ENCODE assay signal across 15 cellular contexts in genomic region chr4:28082686-28083390, GRCh38.
DNase-seq lines count a peak whose midpoint lies in the region; ATAC-seq and TF ChIP-seq lines count a peak whose summit lies in the region.
"Had no signal": no experiment of that assay in that cellular context is flagged by ENCODE, and none has a peak within 500 bp of the region (broad histone marks: within the 10 kb centered on the region; RNA-seq: fewer than 3 reads in every experiment).

No MANE protein-coding gene starts in this region.

- DNase-seq in IMR-90 = peak; percentile 19
- peak; percentile 21 for DNase-seq in mammary epithelial cell
- peak; percentile 5 for DNase-seq in iris pigment epithelial cell (ENCODE audit: low read depth)
- no peak for DNase-seq in HUDEP-2 (lab: John Stamatoyannopoulos, UW; ENCODE audit: unreplicated experiment in 76 of 76)
- DNase-seq in MV-4-11 (lab: John Stamatoyannopoulos, UW) = no peak
- no peak for DNase-seq in GM23248
- DNase-seq: BE2C; CD4-positive, alpha-beta T cell; HCEC 1CT; NCI-H1436 treated with DMSO at 0.1 percent for 48 hours; NCI-H2081 treated with DMSO at 0.1 percent for 48 hours; NCI-H524; Right ventricle myocardium superior had no signal

- H4K20me1 ChIP-seq in IMR-90 (ENCODE audit: insufficient read depth, low read length) (no peaks in the 10 kb centered on the region), mammary epithelial cell (ENCODE audit: insufficient read depth, low read length) (no peaks in the 10 kb centered on the region), GM23248 (ENCODE audit: insufficient read depth) (no peaks in the 10 kb centered on the region)

- no peak for TF ChIP-seq POLR2A in IMR-90 (IDR thresholded peaks at IDR 0.05; ENCODE audit: low read depth, low read length)

- BruUV-seq in IMR-90 (replicated peaks; lab: Mats Ljungman, UMichigan) (no TSS peak), mammary epithelial cell (replicated peaks; lab: Mats Ljungman, UMichigan) (no TSS peak)

- no peak overlapping the region for H3K4me2 ChIP-seq in IMR-90 (ENCODE audit: low read depth, low read length)
- H3K4me2 ChIP-seq in mammary epithelial cell (ENCODE audit: insufficient read depth, low read depth, low read length) = peak overlapping the region; percentile 14
- no peak overlapping the region for H3K4me2 ChIP-seq in GM23248 (ENCODE audit: unreplicated experiment)

- no peak overlapping the region for H4K91ac ChIP-seq in IMR-90 (ENCODE audit: insufficient read depth, low read depth, low read length)

- WGBS in IMR-90 (ENCODE audit: extremely low coverage in 2 of 2, insufficient read length in 1 of 2), 2 experiments = no CpG with 5 or more reads among the region's 3 CpGs
- WGBS in mammary epithelial cell (ENCODE audit: low coverage, missing lambda C conversion rate) = 47% methylated on average over 3 of the region's 3 CpGs
- WGBS in GM23248 (ENCODE audit: low coverage in 1 of 2, low lambda C conversion rate in 2 of 2, missing lambda C conversion rate in 2 of 2), 2 experiments = 4 to 5% methylated on average over 3 of the region's 3 CpGs

- no peak overlapping the region for H4K8ac ChIP-seq in IMR-90 (ENCODE audit: low read depth in 2 of 2, low read length in 2 of 2)

- H3K4me1 ChIP-seq in IMR-90 (ENCODE audit: control insufficient read depth, insufficient read depth, low read length) (no peaks in the 10 kb centered on the region), mammary epithelial cell (ENCODE audit: insufficient read depth, low read length) (peaks cover 5% of the 10 kb centered on the region), GM23248 (ENCODE audit: insufficient read depth) (no peaks in the 10 kb centered on the region)
- H3K4me1 ChIP-seq: BE2C had no signal

- H3K9me2 ChIP-seq in GM23248 (ENCODE audit: insufficient read depth) = no peaks in the 10 kb centered on the region

- H3K79me1 ChIP-seq in IMR-90 (ENCODE audit: low read depth in 1 of 2, low read length in 2 of 2) = no peaks in the 10 kb centered on the region

- H3K9ac ChIP-seq in IMR-90 (ENCODE audit: low read depth, low read length) = no peak overlapping the region
- H3K9ac ChIP-seq in mammary epithelial cell (ENCODE audit: insufficient read depth, low read length) = no peak overlapping the region
- H3K9ac ChIP-seq in GM23248 = no peak overlapping the region

- H3K36me3 ChIP-seq in IMR-90 (ENCODE audit: control insufficient read depth, insufficient read depth, low read length) (no peaks in the 10 kb centered on the region), mammary epithelial cell (ENCODE audit: insufficient read depth, low read length) (no peaks in the 10 kb centered on the region), GM23248 (ENCODE audit: low read depth) (no peaks in the 10 kb centered on the region)
- H3K36me3 ChIP-seq: BE2C had no signal

- no peak overlapping the region for H2BK5ac ChIP-seq in IMR-90 (ENCODE audit: low read depth, low read length, poor library complexity, severe bottlenecking)

- peak; percentile 37; the same call in 1 of the 2 replicates for ATAC-seq in IMR-90 (ENCODE audit: low read depth)
- no peak for ATAC-seq in HG03108 (IDR thresholded peaks at IDR 0.05; ENCODE audit: unreplicated experiment)
- ATAC-seq: SK-N-SH treated with all-trans-retinoic acid at 6 μM for 48 hours had no signal

- intact Hi-C loops in IMR-90 (cut with micrococcal nuclease) (no loop called here), mammary epithelial cell (cut with micrococcal nuclease) (no loop called here)

- H3K79me2 ChIP-seq in mammary epithelial cell (ENCODE audit: insufficient read depth, low read length) (no peaks in the 10 kb centered on the region), GM23248 (ENCODE audit: insufficient read depth) (no peaks in the 10 kb centered on the region)

- CTCF ChIA-PET in IMR-90 (lab: Yijun Ruan, JAX) = no interaction called here
- CTCF ChIA-PET in mammary epithelial cell (lab: Charles Lee; ENCODE audit: low non-redundant PET) = no interaction called here

- H2BK120ac ChIP-seq in IMR-90 (ENCODE audit: low read depth, low read length) = no peak overlapping the region

- no peak overlapping the region for H2BK20ac ChIP-seq in IMR-90 (ENCODE audit: low read depth, low read length)

- H3K9me3 ChIP-seq in IMR-90 (ENCODE audit: control insufficient read depth, insufficient read depth, low read length) = no peaks in the 10 kb centered on the region
- H3K9me3 ChIP-seq in mammary epithelial cell (replicated peaks; ENCODE audit: insufficient read depth, low read length) = peaks cover 6% of the 10 kb centered on the region
- no peaks in the 10 kb centered on the region for H3K9me3 ChIP-seq in GM23248 (ENCODE audit: low read depth)
- H3K9me3 ChIP-seq: BE2C had no signal

- no peak overlapping the region for H2BK15ac ChIP-seq in IMR-90 (ENCODE audit: low read depth, low read length)

- in situ Hi-C loops in IMR-90 (cut with MboI; ENCODE audit: low sequenced_read_pairs) = no loop called here
- in situ Hi-C loops in mammary epithelial cell (cut with MboI; ENCODE audit: low sequenced_read_pairs in 2 of 2) = no loop called here
- in situ Hi-C loops in GM23248 (cut with MboI) = no loop called here

- no peak for TF ChIP-seq CTCF in IMR-90 (conservative IDR thresholded peaks at IDR 0.05; ENCODE audit: low read depth, low read length)
- no peak for TF ChIP-seq CTCF in mammary epithelial cell (conservative IDR thresholded peaks at IDR 0.05 in 1 of 2, IDR thresholded peaks at IDR 0.05 in 1 of 2; ENCODE audit: extremely low read depth in 1 of 2, insufficient read depth in 1 of 2, low read depth in 1 of 2, low read length in 2 of 2)

- POLR2A ChIA-PET in IMR-90 (lab: Charles Lee; ENCODE audit: unreplicated experiment) = no interaction called here

- no peak overlapping the region for H3K18ac ChIP-seq in IMR-90 (ENCODE audit: low read depth, low read length)

- H2AK9ac ChIP-seq in IMR-90 (replicated peaks; ENCODE audit: low read depth, low read length, poor library complexity) = no peak overlapping the region

- no peak overlapping the region for H3K56ac ChIP-seq in IMR-90 (ENCODE audit: extremely low read depth, insufficient read depth, low read length)

- no peaks in the 10 kb centered on the region for H3F3A ChIP-seq in GM23248 (ENCODE audit: insufficient read depth)

- H2AK5ac ChIP-seq in IMR-90 (ENCODE audit: low read depth, low read length) = no peak overlapping the region

- no peaks in the 10 kb centered on the region for H3K9me1 ChIP-seq in IMR-90 (ENCODE audit: insufficient read depth, low read length)

- no peaks in the 10 kb centered on the region for H3K27me3 ChIP-seq in IMR-90 (ENCODE audit: control insufficient read depth, insufficient read depth, low read length)
- no peaks in the 10 kb centered on the region for H3K27me3 ChIP-seq in mammary epithelial cell (ENCODE audit: insufficient read depth, low read length)
- no peaks in the 10 kb centered on the region for H3K27me3 ChIP-seq in GM23248 (replicated peaks; ENCODE audit: insufficient read depth)
- H3K27me3 ChIP-seq: BE2C had no signal

- dilution Hi-C loops in IMR-90 (cut with HindIII; ENCODE audit: low sequenced_read_pairs, unreplicated experiment) (no loop called here), mammary epithelial cell (cut with HindIII; ENCODE audit: low sequenced_read_pairs) (no loop called here)

- H4K5ac ChIP-seq in IMR-90 (ENCODE audit: low read depth, low read length) = no peak overlapping the region

- TF ChIP-seq RAD21 in IMR-90 (IDR thresholded peaks at IDR 0.05; ENCODE audit: low read length) = no peak

- no peak overlapping the region for H3K4ac ChIP-seq in IMR-90 (ENCODE audit: low read depth, low read length)

- H3K4me3 ChIP-seq in IMR-90 (ENCODE audit: insufficient read depth, low read depth, low read length) (no peak overlapping the region), mammary epithelial cell (replicated peaks in 1 of 3; ENCODE audit: insufficient read depth in 1 of 3, low read depth in 2 of 3, low read length in 3 of 3) (no peak overlapping the region), GM23248 (no peak overlapping the region)

- H3K27ac ChIP-seq in IMR-90 (ENCODE audit: insufficient read depth, low read length) (no peak overlapping the region), mammary epithelial cell (ENCODE audit: insufficient read depth, low read depth, low read length) (no peak overlapping the region), GM23248 (no peak overlapping the region)

- no peak overlapping the region for H2AFZ ChIP-seq in IMR-90 (replicated peaks; ENCODE audit: low read length, poor library complexity)
- H2AFZ ChIP-seq in mammary epithelial cell (ENCODE audit: low read depth, low read length) = peak overlapping the region; percentile 84
- no peak overlapping the region for H2AFZ ChIP-seq in GM23248

- H3K14ac ChIP-seq in IMR-90 (replicated peaks; ENCODE audit: low read depth, low read length) = no peak overlapping the region

- H3K23ac ChIP-seq in IMR-90 (ENCODE audit: low read depth, low read length) = no peak overlapping the region

TF ChIP-seq in IMR-90, 13 proteins besides CTCF, POLR2A, EP300 and RAD21:
- no peak for TF ChIP-seq CEBPB (IDR thresholded peaks at IDR 0.05; ENCODE audit: low read depth, low read length)
- TF ChIP-seq CHD1 (IDR thresholded peaks at IDR 0.05; ENCODE audit: low read depth, low read length) = no peak
- TF ChIP-seq BHLHE40 (IDR thresholded peaks at IDR 0.05; ENCODE audit: low read depth, low read length) = no peak
- TF ChIP-seq USF2 (IDR thresholded peaks at IDR 0.05; ENCODE audit: low read depth, low read length) = no peak
- no peak for TF ChIP-seq ELK1 (IDR thresholded peaks at IDR 0.05; ENCODE audit: borderline replicate concordance, low read depth, low read length)
- no peak for TF ChIP-seq MAFK (IDR thresholded peaks at IDR 0.05; ENCODE audit: low read depth, low read length)
- TF ChIP-seq MXI1 (IDR thresholded peaks at IDR 0.05; ENCODE audit: borderline replicate concordance, low read depth, low read length) = no peak
- TF ChIP-seq RCOR1 (IDR thresholded peaks at IDR 0.05; ENCODE audit: insufficient replicate concordance, low read length) = no peak
- no peak for TF ChIP-seq NFE2L2 (IDR thresholded peaks at IDR 0.05; ENCODE audit: low read depth, low read length)

Comparison
In these comparisons a context has a peak if more than half of its experiments do, and no peak if none do; other contexts are left out.
1. DNase-seq: peak in IMR-90 (single experiment), mammary epithelial cell (single experiment) and iris pigment epithelial cell (single experiment); none in HUDEP-2 (0 of 76), MV-4-11 (single experiment) and GM23248 (single experiment).